In the genomic region with DNA sequence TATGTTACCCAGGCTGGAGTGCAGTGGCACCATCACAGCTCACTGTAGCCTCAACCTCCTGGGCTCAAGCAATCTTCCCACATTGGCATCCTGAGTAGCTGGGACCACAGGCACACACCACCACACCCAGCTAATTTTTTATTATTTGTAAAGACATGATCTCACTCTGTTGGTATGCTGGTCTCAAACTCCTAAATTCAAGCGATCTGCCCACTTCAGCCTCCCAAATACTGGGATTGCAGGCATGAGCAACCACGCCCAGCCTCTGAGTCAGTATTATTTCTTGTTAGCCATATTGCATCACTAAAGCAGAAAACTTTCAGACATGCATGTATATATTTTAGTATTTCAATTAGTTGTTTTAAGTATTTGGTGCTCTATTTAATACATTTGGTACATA, we compare ENCODE assay signal across 14 cellular contexts.
DNase-seq lines count a peak whose midpoint lies in the region; ATAC-seq and TF ChIP-seq lines count a peak whose summit lies in the region.
"Had no signal": no experiment of that assay in that cellular context is flagged by ENCODE, and none has a peak within 500 bp of the region (broad histone marks: within the 10 kb centered on the region; RNA-seq: fewer than 3 reads in every experiment).

No MANE protein-coding gene starts in this region.

- H3K9me3 ChIP-seq in AG04450 (ENCODE audit: control insufficient read depth, insufficient read depth, low read length), result no peaks in the 10 kb centered on the region
- no peaks in the 10 kb centered on the region for H3K9me3 ChIP-seq in left lung

- no peaks in the 10 kb centered on the region for H3K36me3 ChIP-seq in left lung

- ATAC-seq in left lung, result peak; percentile 52
- no peak for ATAC-seq in HG03108 (IDR thresholded peaks at IDR 0.05; ENCODE audit: unreplicated experiment)
- no peak for ATAC-seq in GM21825 (IDR thresholded peaks at IDR 0.05; ENCODE audit: unreplicated experiment)
- ATAC-seq: activated T-cell treated with anti-CD3 and anti-CD28 coated beads, Interleukin-2, amount 50 U/mL, for 72 hours had no signal

- no peaks in the 10 kb centered on the region for H3K4me1 ChIP-seq in left lung

- POLR2A ChIA-PET in AG04450 (lab: Yijun Ruan, JAX), result no interaction called here

- TF ChIP-seq CTCF in AG04450 (IDR thresholded peaks at IDR 0.05; ENCODE audit: low read depth, low read length) (no peak), left lung (IDR thresholded peaks at IDR 0.05) (no peak)

- intact Hi-C loops in left lung (cut with DNase I), result no loop called here

- H3K27ac ChIP-seq in AG04450 (ENCODE audit: low read depth, low read length), result no peak overlapping the region
- H3K27ac ChIP-seq in left lung, result no peak overlapping the region
- H3K27ac ChIP-seq: coronary artery, HL-60, VCaP had no signal

- DNase-seq in AG04450 (ENCODE audit: low read depth, low spot score), result peak; percentile 30
- DNase-seq in HK-2 (ENCODE audit: unreplicated experiment), result peak; percentile 8
- peak; percentile 84 for DNase-seq in astrocyte of the hippocampus (ENCODE audit: low read depth, low spot score)
- no peak for DNase-seq in left lung
- DNase-seq in activated CD8-positive, alpha-beta memory T cell treated with anti-CD3 and anti-CD28 coated beads for 24 hours, result no peak
- DNase-seq in anterior cingulate cortex (lab: John Stamatoyannopoulos, UW), result no peak
- DNase-seq: activated T-cell treated with anti-CD3 and anti-CD28 coated beads, Interleukin-2, amount 50 U/mL, for 72 hours; CD4-positive, CD25-positive, alpha-beta regulatory T cell; NCI-H1105 treated with DMSO at 0.1 percent for 48 hours had no signal

- CTCF ChIA-PET in AG04450 (lab: Charles Lee), result no interaction called here

- H3K27me3 ChIP-seq in AG04450 (ENCODE audit: control insufficient read depth, insufficient read depth, low read length) (no peaks in the 10 kb centered on the region), left lung (no peaks in the 10 kb centered on the region)

- H3K4me3 ChIP-seq in AG04450 (ENCODE audit: low read depth, low read length), result no peak overlapping the region
- H3K4me3 ChIP-seq in left lung, result no peak overlapping the region
- H3K4me3 ChIP-seq: coronary artery had no signal

Comparison
In these comparisons a context has a peak if more than half of its experiments do, and no peak if none do; other contexts are left out.
1. DNase-seq: peak in AG04450 (single experiment), HK-2 (single experiment) and astrocyte of the hippocampus (single experiment); none in left lung (0 of 2), activated CD8-positive, alpha-beta memory T cell treated with anti-CD3 and anti-CD28 coated beads for 24 hours (single experiment) and anterior cingulate cortex (0 of 58).